Comparison of ENCODE assay signal across 8 cellular contexts in the genomic region with DNA sequence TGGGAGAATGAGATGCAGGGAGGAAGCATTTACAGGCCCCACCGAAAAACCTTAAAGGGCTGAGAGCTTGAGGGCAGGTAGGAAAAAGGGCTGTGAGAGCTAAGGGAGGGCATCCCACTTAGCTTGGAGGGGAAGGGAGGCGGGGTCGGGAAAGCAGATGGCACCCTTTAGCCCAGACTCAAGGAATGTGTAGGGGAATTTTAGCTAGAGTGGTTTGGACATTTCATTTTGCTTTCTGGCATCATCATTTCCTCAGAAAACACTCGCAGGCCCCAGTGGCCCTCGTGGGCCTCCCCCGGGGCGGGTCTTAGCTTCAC. TPM values are rescaled to one million over a fixed set of nuclear protein-coding genes. Genes with fewer than 3 reads are reported as not detected.
DNase-seq lines count a peak whose midpoint lies in the region; ATAC-seq and TF ChIP-seq lines count a peak whose summit lies in the region.

No MANE protein-coding gene starts in this region.

- DNase-seq in RWPE1 (ENCODE audit: low spot score) (no peak), esophagus squamous epithelium (lab: John Stamatoyannopoulos, UW) (no peak), gastrocnemius medialis (no peak), DMS 273 treated with DMSO at 0.1 percent for 48 hours (lab: John Stamatoyannopoulos, UW) (no peak), NCI-H526 (lab: John Stamatoyannopoulos, UW) (no peak), SW 1271 (lab: John Stamatoyannopoulos, UW) (no peak)

- no peak for ATAC-seq in GM18505 (IDR thresholded peaks at IDR 0.05; ENCODE audit: unreplicated experiment)
- peak in 1 of 2 donors; percentile 10 for ATAC-seq in gastrocnemius medialis
- no peak for ATAC-seq in GM18502 (IDR thresholded peaks at IDR 0.05; ENCODE audit: poor library complexity, unreplicated experiment)

- TF ChIP-seq POLR2A in GM18505 (IDR thresholded peaks at IDR 0.05; ENCODE audit: borderline replicate concordance, extremely low read depth, insufficient read depth, insufficient read length), result peak; percentile 6
- peak in 1 of 4 donors; percentile 8 for TF ChIP-seq POLR2A in esophagus squamous epithelium (IDR thresholded peaks at IDR 0.05)
- TF ChIP-seq POLR2A in gastrocnemius medialis (IDR thresholded peaks at IDR 0.05), result no peak

- H3K27me3 ChIP-seq in esophagus squamous epithelium (no peaks in the 10 kb centered on the region), gastrocnemius medialis (no peaks in the 10 kb centered on the region)

- TF ChIP-seq CTCF in RWPE1 (conservative IDR thresholded peaks at IDR 0.05; ENCODE audit: low read depth) (no peak), esophagus squamous epithelium (IDR thresholded peaks at IDR 0.05) (no peak), gastrocnemius medialis (IDR thresholded peaks at IDR 0.05 in 4 of 5, conservative IDR thresholded peaks at IDR 0.05 in 1 of 5) (no peak)

- H3K36me3 ChIP-seq in esophagus squamous epithelium (no peaks in the 10 kb centered on the region), gastrocnemius medialis (no peaks in the 10 kb centered on the region)

- POLR2A ChIA-PET in RWPE1 (lab: Yijun Ruan, JAX; ENCODE audit: low non-redundant PET), result interaction anchor here (0.6 to 1.9 kb wide), 3 partner anchors 136 to 217 kb away, joined by 4 to 9 read pairs (median 8); no protein-coding TSS in a partner anchor

- in situ Hi-C loops in gastrocnemius medialis (cut with MboI; ENCODE audit: low sequenced_read_pairs in 4 of 4), result loop anchor here in 3 of 4 donors (5.0 to 25.0 kb wide), 3 partner anchors 108 to 218 kb away; no protein-coding TSS in a partner anchor

- H3K4me3 ChIP-seq in esophagus squamous epithelium, result peak overlapping the region; percentile 65 to 98 (median 92)
- H3K4me3 ChIP-seq in gastrocnemius medialis, result peak overlapping the region; percentile 91 to 97 (median 96)

- CTCF ChIA-PET in RWPE1 (lab: Yijun Ruan, JAX), result interaction anchor here (0.6 to 3.2 kb wide), 36 partner anchors 11 to 257 kb away, joined by 3 to 93 read pairs (median 5); partner anchors contain the start of gene RHOG

- H3K4me1 ChIP-seq in esophagus squamous epithelium, result peaks cover 25 to 67% (median 45%) of the 10 kb centered on the region in 3 donors
- H3K4me1 ChIP-seq in gastrocnemius medialis, result peaks cover 48 to 51% of the 10 kb centered on the region in 2 donors

- WGBS in esophagus squamous epithelium, 2 donors, result 17 to 23% methylated on average over 3 to 4 of the region's 7 CpGs

- H3K27ac ChIP-seq in RWPE1, result peak overlapping the region; percentile 89
- H3K27ac ChIP-seq in esophagus squamous epithelium, result peak overlapping the region; percentile 95 to 100 (median 99)
- H3K27ac ChIP-seq in gastrocnemius medialis, result peak overlapping the region; percentile 99 to 100 (median 100)

- intact Hi-C loops in esophagus squamous epithelium (cut with DNase I) (loop anchor here (5.0 kb wide), 1 partner anchor 218 kb away; no protein-coding TSS in a partner anchor), gastrocnemius medialis (cut with DNase I; ENCODE audit: low total_unique reads) (loop anchor here (5.0 kb wide), 1 partner anchor 133 kb away; no protein-coding TSS in a partner anchor)

- H3K9me3 ChIP-seq in esophagus squamous epithelium (no peaks in the 10 kb centered on the region), gastrocnemius medialis (no peaks in the 10 kb centered on the region)

RNA-seq across cellular contexts. Expression of gene STIM1, which starts 0.8 kb away (rescaled TPM):
- total RNA-seq in esophagus squamous epithelium, result 100 to 1,000 TPM in 1 of 4 donors, 10 to 100 TPM in 3; 50.1 to 112 (median 63.3) TPM
- total RNA-seq in gastrocnemius medialis, result 100 to 1,000 TPM in 1 of 4 donors, 10 to 100 TPM in 3; 45.9 to 132 (median 87.3) TPM

RNA-seq across cellular contexts. Expression of gene RHOG, which starts 13.9 kb away (rescaled TPM):
- total RNA-seq in esophagus squamous epithelium, result 10 to 100 TPM; 51.6 to 84.5 (median 72.7) TPM
- 10 to 100 TPM; 38.0 to 77.4 (median 46.9) TPM for total RNA-seq in gastrocnemius medialis

RNA-seq across cellular contexts. Expression of gene PGAP2, which starts 46.3 kb away (rescaled TPM):
- total RNA-seq in esophagus squamous epithelium (10 to 100 TPM; 10.8 to 30.8 (median 27.5) TPM), gastrocnemius medialis (1 to 10 TPM; 4.6 to 8.0 (median 6.5) TPM)

RNA-seq across cellular contexts. Expression of gene NUP98, which starts 57.3 kb away (rescaled TPM):
- total RNA-seq in esophagus squamous epithelium, result 100 to 1,000 TPM in 1 of 4 donors, 10 to 100 TPM in 3; 54.2 to 110 (median 79.2) TPM
- 100 to 1,000 TPM in 2 of 4 donors, 10 to 100 TPM in 2; 65.2 to 128 (median 102) TPM for total RNA-seq in gastrocnemius medialis
